15 cellular contexts compared by ENCODE assay signal in genomic region chr2:161088658-161089350, GRCh38.
DNase-seq lines count a peak whose midpoint lies in the region; ATAC-seq and TF ChIP-seq lines count a peak whose summit lies in the region.
"Had no signal": no experiment of that assay in that cellular context is flagged by ENCODE, and none has a peak within 500 bp of the region (broad histone marks: within the 10 kb centered on the region; RNA-seq: fewer than 3 reads in every experiment).

No MANE protein-coding gene starts in this region.

- TF ChIP-seq CTCF in RWPE1 (conservative IDR thresholded peaks at IDR 0.05; ENCODE audit: low read depth), result no peak
- no peak for TF ChIP-seq CTCF in heart right ventricle (IDR thresholded peaks at IDR 0.05)

- DNase-seq in stimulated activated naive CD8-positive, alpha-beta T cell treated with anti-CD3 and anti-CD28 coated beads, Interleukin-15, Interleukin-2, amounts not matched to agents 100 U/mL and 50 U/mL, for 24 hours, result no peak
- no peak for DNase-seq in stimulated activated naive CD8-positive, alpha-beta T cell treated with anti-CD3 and anti-CD28 coated beads, Interleukin-15, amount 100 ng/mL, for 72 hours
- DNase-seq in RWPE1 (ENCODE audit: low spot score), result no peak
- no peak for DNase-seq in NCI-H1417 treated with DMSO at 0.1 percent for 48 hours (lab: John Stamatoyannopoulos, UW)
- DNase-seq in stimulated activated CD4-positive, alpha-beta T cell treated with anti-CD3 and anti-CD28 coated beads, Interleukin-12 subunit alpha, Interleukin-12 subunit beta, amount 100 ng/mL, for 4 hours, result no peak
- DNase-seq in heart right ventricle, result no peak
- DNase-seq: ACHN, activated gamma-delta T cell, glutamatergic neuron, NCI-H510A, T-helper 2 cell had no signal

- no peaks in the 10 kb centered on the region for H3K27me3 ChIP-seq in heart right ventricle

- no peak overlapping the region for H3K27ac ChIP-seq in RWPE1
- H3K27ac ChIP-seq in heart right ventricle, result no peak overlapping the region

- ATAC-seq in stimulated activated naive CD8-positive, alpha-beta T cell treated with anti-CD3 and anti-CD28 coated beads, Interleukin-15, Interleukin-2, amounts not matched to agents 100 U/mL and 50 U/mL, for 24 hours, result peak; percentile 33
- no peak for ATAC-seq in stimulated activated naive CD8-positive, alpha-beta T cell treated with anti-CD3 and anti-CD28 coated beads, Interleukin-15, amount 100 ng/mL, for 72 hours
- ATAC-seq in HG02623 (IDR thresholded peaks at IDR 0.05; ENCODE audit: unreplicated experiment) (peak; percentile 85), HG03457 (IDR thresholded peaks at IDR 0.05; ENCODE audit: unreplicated experiment) (peak; percentile 90), heart right ventricle (no peak)
- ATAC-seq: sciatic nerve had no signal

- H3K4me1 ChIP-seq in heart right ventricle, result peaks cover 0 to 13% (median 0%) of the 10 kb centered on the region in 9 donors

- no peaks in the 10 kb centered on the region for H3K27me3 Mint-ChIP-seq in stimulated activated naive CD8-positive, alpha-beta T cell treated with anti-CD3 and anti-CD28 coated beads, Interleukin-15, amount 100 ng/mL, for 72 hours

- POLR2A ChIA-PET in RWPE1 (lab: Yijun Ruan, JAX; ENCODE audit: low non-redundant PET), result no interaction called here

- H3K4me1 Mint-ChIP-seq in stimulated activated naive CD8-positive, alpha-beta T cell treated with anti-CD3 and anti-CD28 coated beads, Interleukin-15, amount 100 ng/mL, for 72 hours, result peaks cover 38% of the 10 kb centered on the region
- H3K4me1 Mint-ChIP-seq: mesothelial cell of epicardium had no signal

- no peaks in the 10 kb centered on the region for H3K36me3 ChIP-seq in heart right ventricle

- H3K4me3 Mint-ChIP-seq in stimulated activated naive CD8-positive, alpha-beta T cell treated with anti-CD3 and anti-CD28 coated beads, Interleukin-15, amount 100 ng/mL, for 72 hours, result no peak overlapping the region
- H3K4me3 Mint-ChIP-seq: mesothelial cell of epicardium had no signal

- no peaks in the 10 kb centered on the region for H3K9me3 ChIP-seq in heart right ventricle

- CTCF ChIA-PET in RWPE1 (lab: Yijun Ruan, JAX), result interaction anchor here (0.7 kb wide), 1 partner anchor 36 kb away, joined by 3 read pairs; no protein-coding TSS in a partner anchor

- 94 to 95% methylated on average over 4 of the region's 4 CpGs for WGBS in heart right ventricle, 2 donors

- intact Hi-C loops in heart right ventricle (cut with DNase I), result no loop called here

- H3K4me3 ChIP-seq in heart right ventricle, result no peak overlapping the region

- no peak overlapping the region for H3K27ac Mint-ChIP-seq in stimulated activated naive CD8-positive, alpha-beta T cell treated with anti-CD3 and anti-CD28 coated beads, Interleukin-15, amount 100 ng/mL, for 72 hours
- H3K27ac Mint-ChIP-seq: mesothelial cell of epicardium had no signal

- H3K9me3 Mint-ChIP-seq in stimulated activated naive CD8-positive, alpha-beta T cell treated with anti-CD3 and anti-CD28 coated beads, Interleukin-15, amount 100 ng/mL, for 72 hours, result peaks cover 9 to 11% of the 10 kb centered on the region in 2 donors
- H3K9me3 Mint-ChIP-seq: mesothelial cell of epicardium had no signal

Comparison
In these comparisons a context has a peak if more than half of its experiments do, and no peak if none do; other contexts are left out.
1. ATAC-seq: peak in stimulated activated naive CD8-positive, alpha-beta T cell treated with anti-CD3 and anti-CD28 coated beads, Interleukin-15, Interleukin-2, amounts not matched to agents 100 U/mL and 50 U/mL, for 24 hours (single experiment), HG02623 (single experiment) and HG03457 (single experiment); none in stimulated activated naive CD8-positive, alpha-beta T cell treated with anti-CD3 and anti-CD28 coated beads, Interleukin-15, amount 100 ng/mL, for 72 hours (single experiment) and heart right ventricle (0 of 8).